1 cellular context compared by ENCODE assay signal in the genomic region with DNA sequence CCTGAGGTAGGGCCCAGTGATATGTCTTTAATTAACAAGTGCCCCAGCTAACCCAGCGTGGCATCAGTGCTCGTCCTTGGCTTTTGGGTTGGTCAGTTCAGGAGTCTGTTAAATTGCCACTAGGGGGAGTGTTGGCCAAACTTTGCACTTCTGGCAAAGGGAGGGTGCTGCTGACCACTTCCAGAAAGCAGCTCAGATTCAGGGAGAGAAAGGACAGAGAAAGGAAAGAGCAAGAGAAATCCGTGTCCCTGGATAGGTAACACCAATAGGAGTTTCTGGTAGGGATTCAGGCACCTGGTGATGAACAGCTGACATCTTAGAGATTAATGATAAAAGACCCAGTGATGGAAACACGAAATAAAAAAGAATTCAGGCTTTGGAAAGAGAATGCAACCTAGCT.
A peak's percentile ranks its signal among the peaks of the same experiment; 100 is the strongest.
TF ChIP-seq lines count a peak whose summit lies in the region.

No MANE protein-coding gene starts in this region.

TF ChIP-seq in HepG2, 621 proteins besides CTCF, POLR2A, EP300 and RAD21 (continued from another document and continues in another):
- TF ChIP-seq, protein P1, sequence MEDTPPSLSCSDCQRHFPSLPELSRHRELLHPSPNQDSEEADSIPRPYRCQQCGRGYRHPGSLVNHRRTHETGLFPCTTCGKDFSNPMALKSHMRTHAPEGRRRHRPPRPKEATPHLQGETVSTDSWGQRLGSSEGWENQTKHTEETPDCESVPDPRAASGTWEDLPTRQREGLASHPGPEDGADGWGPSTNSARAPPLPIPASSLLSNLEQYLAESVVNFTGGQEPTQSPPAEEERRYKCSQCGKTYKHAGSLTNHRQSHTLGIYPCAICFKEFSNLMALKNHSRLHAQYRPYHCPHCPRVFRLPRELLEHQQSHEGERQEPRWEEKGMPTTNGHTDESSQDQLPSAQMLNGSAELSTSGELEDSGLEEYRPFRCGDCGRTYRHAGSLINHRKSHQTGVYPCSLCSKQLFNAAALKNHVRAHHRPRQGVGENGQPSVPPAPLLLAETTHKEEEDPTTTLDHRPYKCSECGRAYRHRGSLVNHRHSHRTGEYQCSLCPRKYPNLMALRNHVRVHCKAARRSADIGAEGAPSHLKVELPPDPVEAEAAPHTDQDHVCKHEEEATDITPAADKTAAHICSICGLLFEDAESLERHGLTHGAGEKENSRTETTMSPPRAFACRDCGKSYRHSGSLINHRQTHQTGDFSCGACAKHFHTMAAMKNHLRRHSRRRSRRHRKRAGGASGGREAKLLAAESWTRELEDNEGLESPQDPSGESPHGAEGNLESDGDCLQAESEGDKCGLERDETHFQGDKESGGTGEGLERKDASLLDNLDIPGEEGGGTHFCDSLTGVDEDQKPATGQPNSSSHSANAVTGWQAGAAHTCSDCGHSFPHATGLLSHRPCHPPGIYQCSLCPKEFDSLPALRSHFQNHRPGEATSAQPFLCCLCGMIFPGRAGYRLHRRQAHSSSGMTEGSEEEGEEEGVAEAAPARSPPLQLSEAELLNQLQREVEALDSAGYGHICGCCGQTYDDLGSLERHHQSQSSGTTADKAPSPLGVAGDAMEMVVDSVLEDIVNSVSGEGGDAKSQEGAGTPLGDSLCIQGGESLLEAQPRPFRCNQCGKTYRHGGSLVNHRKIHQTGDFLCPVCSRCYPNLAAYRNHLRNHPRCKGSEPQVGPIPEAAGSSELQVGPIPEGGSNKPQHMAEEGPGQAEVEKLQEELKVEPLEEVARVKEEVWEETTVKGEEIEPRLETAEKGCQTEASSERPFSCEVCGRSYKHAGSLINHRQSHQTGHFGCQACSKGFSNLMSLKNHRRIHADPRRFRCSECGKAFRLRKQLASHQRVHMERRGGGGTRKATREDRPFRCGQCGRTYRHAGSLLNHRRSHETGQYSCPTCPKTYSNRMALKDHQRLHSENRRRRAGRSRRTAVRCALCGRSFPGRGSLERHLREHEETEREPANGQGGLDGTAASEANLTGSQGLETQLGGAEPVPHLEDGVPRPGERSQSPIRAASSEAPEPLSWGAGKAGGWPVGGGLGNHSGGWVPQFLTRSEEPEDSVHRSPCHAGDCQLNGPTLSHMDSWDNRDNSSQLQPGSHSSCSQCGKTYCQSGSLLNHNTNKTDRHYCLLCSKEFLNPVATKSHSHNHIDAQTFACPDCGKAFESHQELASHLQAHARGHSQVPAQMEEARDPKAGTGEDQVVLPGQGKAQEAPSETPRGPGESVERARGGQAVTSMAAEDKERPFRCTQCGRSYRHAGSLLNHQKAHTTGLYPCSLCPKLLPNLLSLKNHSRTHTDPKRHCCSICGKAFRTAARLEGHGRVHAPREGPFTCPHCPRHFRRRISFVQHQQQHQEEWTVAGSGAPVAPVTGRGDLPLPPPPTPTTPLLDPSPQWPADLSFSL (CRISPR knock-in tag; IDR thresholded peaks at IDR 0.05) = no peak
- TF ChIP-seq, protein P2, sequence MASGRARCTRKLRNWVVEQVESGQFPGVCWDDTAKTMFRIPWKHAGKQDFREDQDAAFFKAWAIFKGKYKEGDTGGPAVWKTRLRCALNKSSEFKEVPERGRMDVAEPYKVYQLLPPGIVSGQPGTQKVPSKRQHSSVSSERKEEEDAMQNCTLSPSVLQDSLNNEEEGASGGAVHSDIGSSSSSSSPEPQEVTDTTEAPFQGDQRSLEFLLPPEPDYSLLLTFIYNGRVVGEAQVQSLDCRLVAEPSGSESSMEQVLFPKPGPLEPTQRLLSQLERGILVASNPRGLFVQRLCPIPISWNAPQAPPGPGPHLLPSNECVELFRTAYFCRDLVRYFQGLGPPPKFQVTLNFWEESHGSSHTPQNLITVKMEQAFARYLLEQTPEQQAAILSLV (CRISPR knock-in tag; IDR thresholded peaks at IDR 0.05; ENCODE audit: borderline replicate concordance) = no peak
- no peak for TF ChIP-seq ZNF550 (CRISPR knock-in tag; IDR thresholded peaks at IDR 0.05; ENCODE audit: borderline replicate concordance)
- TF ChIP-seq CENPX (CRISPR knock-in tag; IDR thresholded peaks at IDR 0.05) = no peak
- TF ChIP-seq IKZF1 (IDR thresholded peaks at IDR 0.05) = no peak
- TF ChIP-seq ZNF839 (CRISPR knock-in tag; IDR thresholded peaks at IDR 0.05; ENCODE audit: borderline replicate concordance) = no peak
- TF ChIP-seq ZNF101 (CRISPR knock-in tag; IDR thresholded peaks at IDR 0.05; ENCODE audit: borderline replicate concordance, low read depth) = no peak
- 0 out of 2 replicates have a peak, but pooled peaks have one; percentile 29 for TF ChIP-seq BCL6 (CRISPR knock-in tag; IDR thresholded peaks at IDR 0.05)
- peak; percentile 68; the same call in 1 of the 2 replicates for TF ChIP-seq ZNF556 (CRISPR knock-in tag; IDR thresholded peaks at IDR 0.05; ENCODE audit: borderline replicate concordance)
- TF ChIP-seq BORCS8-MEF2B (CRISPR knock-in tag; IDR thresholded peaks at IDR 0.05) = no peak
- no peak for TF ChIP-seq ZNF619 (CRISPR knock-in tag; IDR thresholded peaks at IDR 0.05)
- TF ChIP-seq RBM39 (IDR thresholded peaks at IDR 0.05; ENCODE audit: low read depth, low read length, poor library complexity, severe bottlenecking) = no peak
- TF ChIP-seq ZNF546 (CRISPR knock-in tag; conservative IDR thresholded peaks at IDR 0.05) = no peak
- TF ChIP-seq IRF2 (CRISPR knock-in tag; IDR thresholded peaks at IDR 0.05) = 0 out of 2 replicates have a peak, but pooled peaks have one; percentile 29
- TF ChIP-seq, protein P3, sequence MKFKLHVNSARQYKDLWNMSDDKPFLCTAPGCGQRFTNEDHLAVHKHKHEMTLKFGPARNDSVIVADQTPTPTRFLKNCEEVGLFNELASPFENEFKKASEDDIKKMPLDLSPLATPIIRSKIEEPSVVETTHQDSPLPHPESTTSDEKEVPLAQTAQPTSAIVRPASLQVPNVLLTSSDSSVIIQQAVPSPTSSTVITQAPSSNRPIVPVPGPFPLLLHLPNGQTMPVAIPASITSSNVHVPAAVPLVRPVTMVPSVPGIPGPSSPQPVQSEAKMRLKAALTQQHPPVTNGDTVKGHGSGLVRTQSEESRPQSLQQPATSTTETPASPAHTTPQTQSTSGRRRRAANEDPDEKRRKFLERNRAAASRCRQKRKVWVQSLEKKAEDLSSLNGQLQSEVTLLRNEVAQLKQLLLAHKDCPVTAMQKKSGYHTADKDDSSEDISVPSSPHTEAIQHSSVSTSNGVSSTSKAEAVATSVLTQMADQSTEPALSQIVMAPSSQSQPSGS (CRISPR knock-in tag; IDR thresholded peaks at IDR 0.05) = peak; percentile 50; the same call in 1 of the 2 replicates
- no peak for TF ChIP-seq GABPA (IDR thresholded peaks at IDR 0.05; ENCODE audit: low read depth, low read length)
- TF ChIP-seq GABPA (CRISPR knock-in tag; IDR thresholded peaks at IDR 0.05; ENCODE audit: low read depth) = no peak
- TF ChIP-seq MEIS2 (CRISPR knock-in tag; IDR thresholded peaks at IDR 0.05) = no peak
- TF ChIP-seq CBX2 (IDR thresholded peaks at IDR 0.05; ENCODE audit: low read depth, low read length) = no peak
- no peak for TF ChIP-seq CBX2 (CRISPR knock-in tag; IDR thresholded peaks at IDR 0.05; ENCODE audit: low read depth)
- TF ChIP-seq, protein P4, sequence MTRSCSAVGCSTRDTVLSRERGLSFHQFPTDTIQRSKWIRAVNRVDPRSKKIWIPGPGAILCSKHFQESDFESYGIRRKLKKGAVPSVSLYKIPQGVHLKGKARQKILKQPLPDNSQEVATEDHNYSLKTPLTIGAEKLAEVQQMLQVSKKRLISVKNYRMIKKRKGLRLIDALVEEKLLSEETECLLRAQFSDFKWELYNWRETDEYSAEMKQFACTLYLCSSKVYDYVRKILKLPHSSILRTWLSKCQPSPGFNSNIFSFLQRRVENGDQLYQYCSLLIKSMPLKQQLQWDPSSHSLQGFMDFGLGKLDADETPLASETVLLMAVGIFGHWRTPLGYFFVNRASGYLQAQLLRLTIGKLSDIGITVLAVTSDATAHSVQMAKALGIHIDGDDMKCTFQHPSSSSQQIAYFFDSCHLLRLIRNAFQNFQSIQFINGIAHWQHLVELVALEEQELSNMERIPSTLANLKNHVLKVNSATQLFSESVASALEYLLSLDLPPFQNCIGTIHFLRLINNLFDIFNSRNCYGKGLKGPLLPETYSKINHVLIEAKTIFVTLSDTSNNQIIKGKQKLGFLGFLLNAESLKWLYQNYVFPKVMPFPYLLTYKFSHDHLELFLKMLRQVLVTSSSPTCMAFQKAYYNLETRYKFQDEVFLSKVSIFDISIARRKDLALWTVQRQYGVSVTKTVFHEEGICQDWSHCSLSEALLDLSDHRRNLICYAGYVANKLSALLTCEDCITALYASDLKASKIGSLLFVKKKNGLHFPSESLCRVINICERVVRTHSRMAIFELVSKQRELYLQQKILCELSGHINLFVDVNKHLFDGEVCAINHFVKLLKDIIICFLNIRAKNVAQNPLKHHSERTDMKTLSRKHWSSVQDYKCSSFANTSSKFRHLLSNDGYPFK (CRISPR knock-in tag; IDR thresholded peaks at IDR 0.05; ENCODE audit: borderline replicate concordance) = no peak
- TF ChIP-seq, protein P5, sequence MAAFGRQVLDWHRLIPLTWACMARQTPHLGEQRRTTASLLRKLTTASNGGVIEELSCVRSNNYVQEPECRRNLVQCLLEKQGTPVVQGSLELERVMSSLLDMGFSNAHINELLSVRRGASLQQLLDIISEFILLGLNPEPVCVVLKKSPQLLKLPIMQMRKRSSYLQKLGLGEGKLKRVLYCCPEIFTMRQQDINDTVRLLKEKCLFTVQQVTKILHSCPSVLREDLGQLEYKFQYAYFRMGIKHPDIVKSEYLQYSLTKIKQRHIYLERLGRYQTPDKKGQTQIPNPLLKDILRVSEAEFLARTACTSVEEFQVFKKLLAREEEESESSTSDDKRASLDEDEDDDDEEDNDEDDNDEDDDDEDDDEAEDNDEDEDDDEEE (CRISPR knock-in tag; IDR thresholded peaks at IDR 0.05) = no peak
- TF ChIP-seq, protein P6, sequence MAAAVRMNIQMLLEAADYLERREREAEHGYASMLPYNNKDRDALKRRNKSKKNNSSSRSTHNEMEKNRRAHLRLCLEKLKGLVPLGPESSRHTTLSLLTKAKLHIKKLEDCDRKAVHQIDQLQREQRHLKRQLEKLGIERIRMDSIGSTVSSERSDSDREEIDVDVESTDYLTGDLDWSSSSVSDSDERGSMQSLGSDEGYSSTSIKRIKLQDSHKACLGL (CRISPR knock-in tag; IDR thresholded peaks at IDR 0.05) = no peak
- TF ChIP-seq, protein P7, sequence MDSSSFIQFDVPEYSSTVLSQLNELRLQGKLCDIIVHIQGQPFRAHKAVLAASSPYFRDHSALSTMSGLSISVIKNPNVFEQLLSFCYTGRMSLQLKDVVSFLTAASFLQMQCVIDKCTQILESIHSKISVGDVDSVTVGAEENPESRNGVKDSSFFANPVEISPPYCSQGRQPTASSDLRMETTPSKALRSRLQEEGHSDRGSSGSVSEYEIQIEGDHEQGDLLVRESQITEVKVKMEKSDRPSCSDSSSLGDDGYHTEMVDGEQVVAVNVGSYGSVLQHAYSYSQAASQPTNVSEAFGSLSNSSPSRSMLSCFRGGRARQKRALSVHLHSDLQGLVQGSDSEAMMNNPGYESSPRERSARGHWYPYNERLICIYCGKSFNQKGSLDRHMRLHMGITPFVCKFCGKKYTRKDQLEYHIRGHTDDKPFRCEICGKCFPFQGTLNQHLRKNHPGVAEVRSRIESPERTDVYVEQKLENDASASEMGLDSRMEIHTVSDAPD (CRISPR knock-in tag; IDR thresholded peaks at IDR 0.05) = no peak
- TF ChIP-seq, protein P8, sequence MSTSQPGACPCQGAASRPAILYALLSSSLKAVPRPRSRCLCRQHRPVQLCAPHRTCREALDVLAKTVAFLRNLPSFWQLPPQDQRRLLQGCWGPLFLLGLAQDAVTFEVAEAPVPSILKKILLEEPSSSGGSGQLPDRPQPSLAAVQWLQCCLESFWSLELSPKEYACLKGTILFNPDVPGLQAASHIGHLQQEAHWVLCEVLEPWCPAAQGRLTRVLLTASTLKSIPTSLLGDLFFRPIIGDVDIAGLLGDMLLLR (CRISPR knock-in tag; IDR thresholded peaks at IDR 0.05) = no peak
- no peak for TF ChIP-seq KDM1A (CRISPR knock-in tag; IDR thresholded peaks at IDR 0.05)
- no peak for TF ChIP-seq SOX13 (IDR thresholded peaks at IDR 0.05)
- TF ChIP-seq SOX13 (CRISPR knock-in tag; conservative IDR thresholded peaks at IDR 0.05 in 1 of 2, IDR thresholded peaks at IDR 0.05 in 1 of 2) = peak in 1 of 2 experiments; percentile 59; a peak in 1 of 4 replicates
- TF ChIP-seq, protein P9, sequence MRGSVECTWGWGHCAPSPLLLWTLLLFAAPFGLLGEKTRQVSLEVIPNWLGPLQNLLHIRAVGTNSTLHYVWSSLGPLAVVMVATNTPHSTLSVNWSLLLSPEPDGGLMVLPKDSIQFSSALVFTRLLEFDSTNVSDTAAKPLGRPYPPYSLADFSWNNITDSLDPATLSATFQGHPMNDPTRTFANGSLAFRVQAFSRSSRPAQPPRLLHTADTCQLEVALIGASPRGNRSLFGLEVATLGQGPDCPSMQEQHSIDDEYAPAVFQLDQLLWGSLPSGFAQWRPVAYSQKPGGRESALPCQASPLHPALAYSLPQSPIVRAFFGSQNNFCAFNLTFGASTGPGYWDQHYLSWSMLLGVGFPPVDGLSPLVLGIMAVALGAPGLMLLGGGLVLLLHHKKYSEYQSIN (CRISPR knock-in tag; IDR thresholded peaks at IDR 0.05; ENCODE audit: borderline replicate concordance) = no peak
- no peak for TF ChIP-seq FOXC1 (CRISPR knock-in tag; IDR thresholded peaks at IDR 0.05; ENCODE audit: borderline replicate concordance)
- no peak for TF ChIP-seq IKZF4 (CRISPR knock-in tag; IDR thresholded peaks at IDR 0.05; ENCODE audit: borderline replicate concordance, low read depth, not compliant biosample characterization)
- TF ChIP-seq NFIB (CRISPR knock-in tag; IDR thresholded peaks at IDR 0.05; ENCODE audit: borderline replicate concordance) = no peak
- no peak for TF ChIP-seq ZNF841 (CRISPR knock-in tag; IDR thresholded peaks at IDR 0.05; ENCODE audit: borderline replicate concordance)
- TF ChIP-seq ZBTB3 (CRISPR knock-in tag; IDR thresholded peaks at IDR 0.05; ENCODE audit: borderline replicate concordance, low read depth) = no peak
- TF ChIP-seq SPEN (CRISPR knock-in tag; IDR thresholded peaks at IDR 0.05; ENCODE audit: low read depth) = no peak
- TF ChIP-seq, protein P10, sequence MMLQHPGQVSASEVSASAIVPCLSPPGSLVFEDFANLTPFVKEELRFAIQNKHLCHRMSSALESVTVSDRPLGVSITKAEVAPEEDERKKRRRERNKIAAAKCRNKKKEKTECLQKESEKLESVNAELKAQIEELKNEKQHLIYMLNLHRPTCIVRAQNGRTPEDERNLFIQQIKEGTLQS (CRISPR knock-in tag; IDR thresholded peaks at IDR 0.05) = no peak
- TF ChIP-seq ZNF354B (CRISPR knock-in tag; IDR thresholded peaks at IDR 0.05) = no peak
- TF ChIP-seq MLLT10 (CRISPR knock-in tag; IDR thresholded peaks at IDR 0.05) = no peak
